In genomic region chr11:46107408-46107718, GRCh38 we compare ENCODE assay signal across 21 cellular contexts. TPM values are rescaled to one million over a fixed set of nuclear protein-coding genes. Genes with fewer than 3 reads are reported as not detected.
DNase-seq lines count a peak whose midpoint lies in the region; ATAC-seq and TF ChIP-seq lines count a peak whose summit lies in the region.
"Had no signal": no experiment of that assay in that cellular context is flagged by ENCODE, and none has a peak within 500 bp of the region (broad histone marks: within the 10 kb centered on the region; RNA-seq: fewer than 3 reads in every experiment).

No MANE protein-coding gene starts in this region.

- H3K27ac ChIP-seq in cardiac muscle cell, result peak overlapping the region; percentile 64
- peak overlapping the region; percentile 92 for H3K27ac ChIP-seq in SK-N-MC
- H3K27ac ChIP-seq in naive thymus-derived CD4-positive, alpha-beta T cell (ENCODE audit: low read depth, low read length), result no peak overlapping the region
- H3K27ac ChIP-seq: 22Rv1, A549, BLaER1 had no signal

- no peaks in the 10 kb centered on the region for H3K9me3 ChIP-seq in cardiac muscle cell (ENCODE audit: low read depth)
- no peaks in the 10 kb centered on the region for H3K9me3 ChIP-seq in SK-N-MC (ENCODE audit: low read depth, low read length)
- H3K9me3 ChIP-seq in naive thymus-derived CD4-positive, alpha-beta T cell (ENCODE audit: control insufficient read depth in 2 of 3, low read length in 3 of 3), result no peaks in the 10 kb centered on the region
- H3K9me3 ChIP-seq: A549, BLaER1 had no signal

- DNase-seq in cardiac muscle cell (ENCODE audit: low read depth in 1 of 2, low spot score in 1 of 2), result no peak
- no peak for DNase-seq in left cardiac atrium
- DNase-seq in HFFc6, result no peak
- DNase-seq in SK-N-MC (ENCODE audit: low read depth, low spot score), result no peak
- DNase-seq in MV-4-11 (lab: John Stamatoyannopoulos, UW), result no peak
- no peak for DNase-seq in naive thymus-derived CD4-positive, alpha-beta T cell
- no peak for DNase-seq in activated CD4-positive, alpha-beta T cell treated with anti-CD3 and anti-CD28 coated beads, Interleukin-2, amount 10 ng/mL, durations not matched to agents 7 days and 5 days
- DNase-seq: AML-193, COR-L47, DMS 273 treated with DMSO at 0.1 percent for 48 hours, DMS53, DND-41, EL, H9 had no signal

- H3K4me1 Mint-ChIP-seq in HFFc6 (ENCODE audit: low read depth) (peaks cover 50% of the 10 kb centered on the region), nephron (peaks cover 44% of the 10 kb centered on the region)
- H3K4me1 Mint-ChIP-seq in naive thymus-derived CD4-positive, alpha-beta T cell, result peaks cover 18 to 50% (median 33%) of the 10 kb centered on the region in 7 donors
- peaks cover 11% of the 10 kb centered on the region for H3K4me1 Mint-ChIP-seq in activated CD4-positive, alpha-beta T cell treated with anti-CD3 and anti-CD28 coated beads, Interleukin-2, amount 10 ng/mL, durations not matched to agents 7 days and 5 days

- POLR2A ChIA-PET in naive thymus-derived CD4-positive, alpha-beta T cell (lab: Charles Lee), result interaction anchor here (0.6 kb wide), 1 partner anchor 854 kb away, joined by 8 read pairs; no protein-coding TSS in a partner anchor
- POLR2A ChIA-PET in activated CD4-positive, alpha-beta T cell treated with anti-CD3 and anti-CD28 coated beads, Interleukin-2, amount 10 ng/mL, durations not matched to agents 7 days and 5 days (lab: Charles Lee), result no interaction called here

- no peaks in the 10 kb centered on the region for H3K9me3 Mint-ChIP-seq in HFFc6
- no peaks in the 10 kb centered on the region for H3K9me3 Mint-ChIP-seq in nephron
- H3K9me3 Mint-ChIP-seq in naive thymus-derived CD4-positive, alpha-beta T cell, result no peaks in the 10 kb centered on the region
- no peaks in the 10 kb centered on the region for H3K9me3 Mint-ChIP-seq in activated CD4-positive, alpha-beta T cell treated with anti-CD3 and anti-CD28 coated beads, Interleukin-2, amount 10 ng/mL, durations not matched to agents 7 days and 5 days
- H3K9me3 Mint-ChIP-seq: CD14-positive monocyte; CD8-positive, alpha-beta T cell; H9 had no signal

- H3K36me3 ChIP-seq in cardiac muscle cell (no peaks in the 10 kb centered on the region), SK-N-MC (ENCODE audit: insufficient read depth, low read length) (no peaks in the 10 kb centered on the region)
- no peaks in the 10 kb centered on the region for H3K36me3 ChIP-seq in naive thymus-derived CD4-positive, alpha-beta T cell (ENCODE audit: control insufficient read depth in 2 of 3, insufficient read depth in 3 of 3, low read length in 3 of 3)
- H3K36me3 ChIP-seq: BLaER1 had no signal

- CTCF ChIA-PET in naive thymus-derived CD4-positive, alpha-beta T cell (lab: Charles Lee), result no interaction called here
- CTCF ChIA-PET in activated CD4-positive, alpha-beta T cell treated with anti-CD3 and anti-CD28 coated beads, Interleukin-2, amount 10 ng/mL, durations not matched to agents 7 days and 5 days (lab: Charles Lee), result no interaction called here

- no peak for TF ChIP-seq CTCF in cardiac muscle cell (IDR thresholded peaks at IDR 0.05; ENCODE audit: low read depth, low read length)
- no peak for TF ChIP-seq CTCF in HFFc6 (IDR thresholded peaks at IDR 0.05)
- no peak for TF ChIP-seq CTCF in nephron (IDR thresholded peaks at IDR 0.05; ENCODE audit: unreplicated experiment in 3 of 3)

- H3K36me3 Mint-ChIP-seq in HFFc6 (ENCODE audit: low read depth) (no peaks in the 10 kb centered on the region), nephron (ENCODE audit: low read depth) (no peaks in the 10 kb centered on the region)
- H3K36me3 Mint-ChIP-seq in naive thymus-derived CD4-positive, alpha-beta T cell, result peaks cover 0 to 4% (median 0%) of the 10 kb centered on the region in 5 donors
- H3K36me3 Mint-ChIP-seq in activated CD4-positive, alpha-beta T cell treated with anti-CD3 and anti-CD28 coated beads, Interleukin-2, amount 10 ng/mL, durations not matched to agents 7 days and 5 days (ENCODE audit: low read depth), result peaks cover 3% of the 10 kb centered on the region
- H3K36me3 Mint-ChIP-seq: CD8-positive, alpha-beta T cell had no signal

- H3K4me3 ChIP-seq in cardiac muscle cell (no peak overlapping the region), SK-N-MC (peak overlapping the region; percentile 74)
- H3K4me3 ChIP-seq in naive thymus-derived CD4-positive, alpha-beta T cell (ENCODE audit: low read length), result no peak overlapping the region
- H3K4me3 ChIP-seq: A549, BLaER1, GM12878 had no signal

- H3K4me3 Mint-ChIP-seq in HFFc6 (peak overlapping the region; percentile 34; the same call in 1 of the 2 replicates), nephron (no peak overlapping the region)
- H3K4me3 Mint-ChIP-seq in naive thymus-derived CD4-positive, alpha-beta T cell, result no peak overlapping the region
- H3K4me3 Mint-ChIP-seq in activated CD4-positive, alpha-beta T cell treated with anti-CD3 and anti-CD28 coated beads, Interleukin-2, amount 10 ng/mL, durations not matched to agents 7 days and 5 days, result no peak overlapping the region
- H3K4me3 Mint-ChIP-seq: CD14-positive monocyte; CD8-positive, alpha-beta T cell had no signal

- H3K4me1 ChIP-seq in cardiac muscle cell (ENCODE audit: low read depth), result peaks cover 36% of the 10 kb centered on the region
- H3K4me1 ChIP-seq in naive thymus-derived CD4-positive, alpha-beta T cell (ENCODE audit: control insufficient read depth in 2 of 2, insufficient read depth in 2 of 2, low read length in 2 of 2), result no peaks in the 10 kb centered on the region
- H3K4me1 ChIP-seq: BLaER1 had no signal

- H3K27me3 ChIP-seq in cardiac muscle cell, result no peaks in the 10 kb centered on the region
- H3K27me3 ChIP-seq in naive thymus-derived CD4-positive, alpha-beta T cell (ENCODE audit: control insufficient read depth in 2 of 2, insufficient read depth in 2 of 2, low read length in 2 of 2), result no peaks in the 10 kb centered on the region
- H3K27me3 ChIP-seq: BLaER1 had no signal

- intact Hi-C loops in left cardiac atrium (cut with DNase I), result no loop called here
- intact Hi-C loops in naive thymus-derived CD4-positive, alpha-beta T cell (cut with micrococcal nuclease), result no loop called here

- H3K27ac Mint-ChIP-seq in HFFc6 (peak overlapping the region; percentile 58; the same call in 1 of the 2 replicates), nephron (peak overlapping the region in 2 of 3 experiments; percentile 33 to 37)
- peak overlapping the region in 1 of 9 donors; percentile 28 for H3K27ac Mint-ChIP-seq in naive thymus-derived CD4-positive, alpha-beta T cell
- no peak overlapping the region for H3K27ac Mint-ChIP-seq in activated CD4-positive, alpha-beta T cell treated with anti-CD3 and anti-CD28 coated beads, Interleukin-2, amount 10 ng/mL, durations not matched to agents 7 days and 5 days
- H3K27ac Mint-ChIP-seq: CD8-positive, alpha-beta T cell had no signal

- ATAC-seq in left cardiac atrium, result no peak
- ATAC-seq in naive thymus-derived CD4-positive, alpha-beta T cell, result no peak
- ATAC-seq: A549; CD8-positive, alpha-beta T cell; GM12878 had no signal

- H3K9ac ChIP-seq in SK-N-MC (ENCODE audit: insufficient read length), result peak overlapping the region; percentile 68
- H3K9ac ChIP-seq: BLaER1 had no signal

- H3K27me3 Mint-ChIP-seq in HFFc6 (ENCODE audit: insufficient read depth) (no peaks in the 10 kb centered on the region), nephron (ENCODE audit: low read depth) (no peaks in the 10 kb centered on the region)
- H3K27me3 Mint-ChIP-seq in naive thymus-derived CD4-positive, alpha-beta T cell, result no peaks in the 10 kb centered on the region
- no peaks in the 10 kb centered on the region for H3K27me3 Mint-ChIP-seq in activated CD4-positive, alpha-beta T cell treated with anti-CD3 and anti-CD28 coated beads, Interleukin-2, amount 10 ng/mL, durations not matched to agents 7 days and 5 days

RNA-seq across cellular contexts. Expression of gene PHF21A, which starts 13.9 kb away (rescaled TPM):
- 38.2 and 55.6 TPM in 2 replicates for total RNA-seq in cardiac muscle cell
- polyA plus RNA-seq in cardiac muscle cell, result 42.1 and 51.4 TPM in 2 replicates
- total RNA-seq in left cardiac atrium, result 10 to 100 TPM; 39.7 to 40.4 TPM
- total RNA-seq in HFFc6 (2021; fragmentation: NEBNext Ultra II Directional; extraction: Animal tissue kit (Norgen Biotek cat#: 25700)), result 10 to 100 TPM; 25.5 to 32.4 (median 26.2) TPM
- 10 to 100 TPM; 50.0 to 88.5 (median 56.6) TPM for total RNA-seq in naive thymus-derived CD4-positive, alpha-beta T cell
- polyA plus RNA-seq in naive thymus-derived CD4-positive, alpha-beta T cell, result 1 to 10 TPM; 7.2 to 7.8 TPM
- 10 to 100 TPM; 37.8 to 38.4 TPM for total RNA-seq in activated CD4-positive, alpha-beta T cell treated with anti-CD3 and anti-CD28 coated beads, Interleukin-2, amount 10 ng/mL, durations not matched to agents 7 days and 5 days
